ENCODE assay signal across 33 cellular contexts in the genomic region with DNA sequence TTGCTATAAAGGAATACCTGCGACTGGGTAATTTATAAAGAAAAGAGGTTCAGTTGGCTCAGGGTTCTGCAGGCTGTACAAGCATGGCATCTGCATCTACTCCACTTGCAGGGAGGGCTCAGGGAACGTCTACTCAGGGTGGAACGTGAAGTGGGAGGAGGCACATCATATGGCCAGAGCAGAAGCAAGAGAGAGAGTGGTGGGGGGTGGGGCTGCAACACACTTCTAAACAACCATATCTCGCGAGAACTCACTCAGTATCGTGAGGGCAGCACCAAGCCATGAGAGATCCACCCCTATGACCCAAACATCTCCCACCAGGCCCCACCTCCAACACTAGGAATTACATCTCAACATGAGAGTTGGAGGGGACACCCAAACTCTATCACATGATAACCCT.
"Had no signal": no experiment of that assay in that cellular context is flagged by ENCODE, and none has a peak within 500 bp of the region (broad histone marks: within the 10 kb centered on the region; RNA-seq: fewer than 3 reads in every experiment).

No MANE protein-coding gene starts in this region.

- H3K4me3 ChIP-seq: adrenal gland, cardiac muscle cell had no signal

- H3K27ac ChIP-seq: adrenal gland, cardiac muscle cell, VCaP had no signal

- H3K4me1 ChIP-seq: adrenal gland had no signal

- FAIRE-seq: astrocyte, bronchial epithelial cell, TTC549 had no signal

- H3K27me3 ChIP-seq: adrenal gland, cardiac muscle cell had no signal

- DNase-seq: activated B cell treated with CpG ODN at 0.5 μM for 24 hours; activated CD4-positive, alpha-beta memory T cell treated with anti-CD3 and anti-CD28 coated beads for 36 hours; activated CD4-positive, alpha-beta T cell treated with anti-CD3 and anti-CD28 coated beads for 4 hours; activated CD4-positive, alpha-beta T cell treated with anti-CD3 and anti-CD28 coated beads, Interleukin-2, amount 10 ng/mL, durations not matched to agents 24 days and 14 days; activated CD4-positive, alpha-beta T cell treated with anti-CD3 and anti-CD28 coated beads, Interleukin-2, amount 50 U/mL, for 1 hour; activated CD4-positive, alpha-beta T cell treated with anti-CD3 and anti-CD28 coated beads, Interleukin-2, amount 50 U/mL, for 4 hours; activated CD4-positive, CD25-positive, alpha-beta regulatory T cell treated with anti-CD3 and anti-CD28 coated beads, Interleukin-2, amount 50 U/mL, for 72 hours; activated CD8-positive, alpha-beta memory T cell treated with anti-CD3 and anti-CD28 coated beads, Interleukin-2, amount 50 U/mL, for 4 hours; activated CD8-positive, alpha-beta T cell treated with anti-CD3 and anti-CD28 coated beads for 36 hours; activated effector memory CD4-positive, alpha-beta T cell treated with anti-CD3 and anti-CD28 coated beads, Interleukin-2, amount 50 U/mL, for 16 hours; activated gamma-delta T cell treated with Interleukin-2 at 50 U/mL for 16 hours; activated naive CD4-positive, alpha-beta T cell; activated naive CD4-positive, alpha-beta T cell treated with anti-CD3 and anti-CD28 coated beads for 36 hours; activated naive CD4-positive, alpha-beta T cell treated with anti-CD3 and anti-CD28 coated beads, Interleukin-2, amount 50 U/mL, for 16 hours; activated naive CD8-positive, alpha-beta T cell treated with anti-CD3 and anti-CD28 coated beads for 36 hours; activated T-cell treated with anti-CD3 and anti-CD28 coated beads for 4 hours; activated T-cell treated with anti-CD3 and anti-CD28 coated beads, Interleukin-2, amount 50 U/mL, for 1 hour; activated T-cell treated with anti-CD3 and anti-CD28 coated beads, Interleukin-2, amount 50 U/mL, for 4 hours; activated T-cell treated with anti-CD3 and anti-CD28 coated beads, Interleukin-2, amount 50 U/mL, for 72 hours; adrenal gland; amniotic stem cell; aorta; caudate nucleus; T-helper 1 cell; T-helper 2 cell; T-helper 9 cell had no signal

- ATAC-seq: activated CD8-positive, alpha-beta T cell treated with anti-CD3 and anti-CD28 coated beads for 36 hours; activated naive CD4-positive, alpha-beta T cell treated with anti-CD3 and anti-CD28 coated beads, Interleukin-2, amount 50 U/mL, for 72 hours; activated T-cell treated with anti-CD3 and anti-CD28 coated beads, Interleukin-2, amount 50 U/mL, for 4 hours; activated T-cell treated with anti-CD3 and anti-CD28 coated beads, Interleukin-2, amount 50 U/mL, for 72 hours; activated T-helper 17 cell treated with anti-CD3 and anti-CD28 coated beads, Interleukin-2, amount 50 U/mL, for 72 hours had no signal

- H3K9me3 ChIP-seq: adrenal gland had no signal

- H3K36me3 ChIP-seq: adrenal gland, cardiac muscle cell had no signal
